Comparison of ENCODE assay signal across 26 cellular contexts in the genomic region with DNA sequence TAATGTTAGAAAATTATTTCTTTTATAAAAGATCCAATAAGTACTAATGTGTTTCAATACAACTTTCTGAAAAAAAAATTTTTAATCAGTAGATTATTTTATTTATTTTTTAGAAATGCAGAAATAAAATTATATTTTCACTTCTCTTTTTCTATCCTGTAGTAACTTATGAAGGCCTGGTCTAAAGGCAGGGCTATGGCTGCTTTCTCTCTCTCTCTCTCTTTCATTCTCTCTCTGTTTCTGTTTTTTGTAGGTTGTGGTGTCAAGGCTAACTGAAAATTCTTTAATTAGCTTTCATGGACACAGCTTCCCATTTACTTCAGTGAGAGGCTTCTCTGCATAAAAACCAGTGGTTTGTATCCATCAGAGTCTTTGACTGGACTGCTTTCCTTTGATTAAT. TPM values are rescaled to one million over a fixed set of nuclear protein-coding genes. Genes with fewer than 3 reads are reported as not detected.
DNase-seq lines count a peak whose midpoint lies in the region; ATAC-seq, FAIRE-seq and TF ChIP-seq lines count a peak whose summit lies in the region.
"Had no signal": no experiment of that assay in that cellular context is flagged by ENCODE, and none has a peak within 500 bp of the region (broad histone marks: within the 10 kb centered on the region; RNA-seq: fewer than 3 reads in every experiment).

No MANE protein-coding gene starts in this region.

- H3K36me3 ChIP-seq in right lobe of liver = no peaks in the 10 kb centered on the region
- H3K36me3 ChIP-seq: esophagus squamous epithelium, heart right ventricle, sigmoid colon, upper lobe of left lung had no signal

- ATAC-seq in GM18502 (IDR thresholded peaks at IDR 0.05; ENCODE audit: poor library complexity, unreplicated experiment) (peak; percentile 85), GM21528 (IDR thresholded peaks at IDR 0.05; ENCODE audit: low FRiP score, unreplicated experiment) (peak; percentile 79), HG03565 (IDR thresholded peaks at IDR 0.05; ENCODE audit: unreplicated experiment) (peak; percentile 56), right lobe of liver (no peak)
- ATAC-seq: activated CD4-positive, CD25-positive, alpha-beta regulatory T cell treated with anti-CD3 and anti-CD28 coated beads, Interleukin-2, amount 50 U/mL, for 24 hours; heart right ventricle; stimulated activated effector memory CD8-positive, alpha-beta T cell treated with anti-CD3 and anti-CD28 coated beads, Interleukin-12 subunit alpha, Interleukin-12 subunit beta, amount 100 ng/mL, for 72 hours had no signal

- H3K4me1 ChIP-seq in right lobe of liver = no peaks in the 10 kb centered on the region
- H3K4me1 ChIP-seq: esophagus squamous epithelium, sigmoid colon, upper lobe of left lung had no signal

- no peak for DNase-seq in frontal cortex (ENCODE audit: low spot score in 2 of 2)
- DNase-seq in NCI-H2227 (lab: John Stamatoyannopoulos, UW; ENCODE audit: unreplicated experiment) = no peak
- DNase-seq in LoVo (ENCODE audit: low spot score) = no peak
- DNase-seq in right lobe of liver = no peak
- DNase-seq in DMS53 (lab: John Stamatoyannopoulos, UW) = no peak
- DNase-seq: activated CD8-positive, alpha-beta memory T cell treated with anti-CD3 and anti-CD28 coated beads, Interleukin-2, amount 50 U/mL, for 4 hours; activated naive CD4-positive, alpha-beta T cell treated with anti-CD3 and anti-CD28 coated beads, Interleukin-2, amount 50 U/mL, for 16 hours; dorsolateral prefrontal cortex; esophagus squamous epithelium; GOT3; heart right ventricle; NCI-H1930; NCI-H69; sigmoid colon; upper lobe of left lung had no signal

- H3K27me3 ChIP-seq in right lobe of liver = no peaks in the 10 kb centered on the region
- H3K27me3 ChIP-seq: dorsolateral prefrontal cortex, heart right ventricle, sigmoid colon, upper lobe of left lung had no signal

- TF ChIP-seq POLR2A in right lobe of liver (IDR thresholded peaks at IDR 0.05) = no peak

- H3K4me3 ChIP-seq in right lobe of liver = no peak overlapping the region
- H3K4me3 ChIP-seq: dorsolateral prefrontal cortex, esophagus squamous epithelium, heart right ventricle, sigmoid colon, upper lobe of left lung had no signal

- TF ChIP-seq CTCF in right lobe of liver (IDR thresholded peaks at IDR 0.05) = no peak

- H3K9me3 ChIP-seq in right lobe of liver = no peaks in the 10 kb centered on the region
- H3K9me3 ChIP-seq: esophagus squamous epithelium, heart right ventricle, sigmoid colon, upper lobe of left lung had no signal

- H3K27ac ChIP-seq in right lobe of liver = no peak overlapping the region
- H3K27ac ChIP-seq: esophagus squamous epithelium, heart right ventricle, KMS-11, RWPE1, sigmoid colon, upper lobe of left lung had no signal

- FAIRE-seq in frontal cortex (lab: Jason Lieb, UNC) = peak; percentile 93
- FAIRE-seq: D721Med, keratinocyte had no signal

- intact Hi-C loops in right lobe of liver (cut with DNase I) = no loop called here

RNA-seq across cellular contexts. Expression of a gene that starts 23.8 kb away (rescaled TPM):
- total RNA-seq in frontal cortex (7.3 TPM), right lobe of liver (not detected)
- total RNA-seq: esophagus squamous epithelium; heart right ventricle; omental fat pad; T-helper 1 cell treated with Interleukin-12 subunit alpha and Interleukin-12 subunit beta and Interleukin-4 antibody, amounts not matched to agents 30 ng/mL and 1 ng/mL, for 36 hours had no signal

Comparison
In these comparisons a context has a peak if more than half of its experiments do, and no peak if none do; other contexts are left out.
1. ATAC-seq: peak in GM18502 (single experiment), GM21528 (single experiment) and HG03565 (single experiment); none in right lobe of liver (0 of 4).